9 cellular contexts compared by ENCODE assay signal in the genomic region with DNA sequence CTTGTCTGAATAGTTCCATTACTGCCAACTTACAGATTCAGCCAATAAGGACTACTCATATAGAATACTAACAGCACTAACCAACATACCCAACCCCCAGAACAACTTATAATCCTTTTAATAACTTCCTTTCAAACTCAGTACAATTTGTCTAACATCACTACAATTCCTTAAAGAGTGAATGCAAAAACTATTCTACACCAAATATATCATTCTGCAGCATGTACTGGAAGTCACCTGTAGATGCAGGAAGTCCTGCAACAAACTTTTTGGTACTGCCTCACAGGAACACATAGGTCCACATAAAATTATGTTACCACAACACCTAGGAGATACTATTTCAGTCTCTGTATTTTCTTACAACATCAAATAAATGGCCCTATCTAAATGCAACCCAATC. TPM values are rescaled to one million over a fixed set of nuclear protein-coding genes. Genes with fewer than 3 reads are reported as not detected.
DNase-seq lines count a peak whose midpoint lies in the region; ATAC-seq and TF ChIP-seq lines count a peak whose summit lies in the region.
"Had no signal": no experiment of that assay in that cellular context is flagged by ENCODE, and none has a peak within 500 bp of the region (broad histone marks: within the 10 kb centered on the region; RNA-seq: fewer than 3 reads in every experiment).

No MANE protein-coding gene starts in this region.

- H3K79me2 ChIP-seq in MM.1S (ENCODE audit: low read length): peaks cover 82% of the 10 kb centered on the region

- peaks cover 83% of the 10 kb centered on the region for H3F3A ChIP-seq in MM.1S (ENCODE audit: insufficient read depth, low read length)

- H3K9ac ChIP-seq in MM.1S (ENCODE audit: low read length): peak overlapping the region; percentile 99

- ATAC-seq in HG03520 (IDR thresholded peaks at IDR 0.05; ENCODE audit: unreplicated experiment): no peak
- ATAC-seq in HG02623 (IDR thresholded peaks at IDR 0.05; ENCODE audit: unreplicated experiment): no peak
- ATAC-seq in GM21737 (IDR thresholded peaks at IDR 0.05; ENCODE audit: unreplicated experiment): no peak

- H3K4me1 ChIP-seq in MM.1S (ENCODE audit: low read length) (peaks cover 54% of the 10 kb centered on the region), ectodermal cell (ENCODE audit: control insufficient read depth, insufficient read depth, low read length) (peaks cover 18% of the 10 kb centered on the region)

- peak overlapping the region; percentile 99 to 100 (median 100) for H3K27ac Mint-ChIP-seq in nephron

- no peak overlapping the region for H2AFZ ChIP-seq in MM.1S (ENCODE audit: low read length)

- peak overlapping the region; percentile 97 to 100 (median 99) for H3K4me3 Mint-ChIP-seq in nephron

- TF ChIP-seq CTCF in BJ (IDR thresholded peaks at IDR 0.05; ENCODE audit: insufficient read depth, low read depth, low read length) (no peak), MM.1S (IDR thresholded peaks at IDR 0.05; ENCODE audit: low read length) (no peak), nephron (IDR thresholded peaks at IDR 0.05; ENCODE audit: unreplicated experiment in 3 of 3) (no peak)

- H3K27me3 ChIP-seq in BJ (ENCODE audit: control insufficient read depth, insufficient read depth, low read length): no peaks in the 10 kb centered on the region
- no peaks in the 10 kb centered on the region for H3K27me3 ChIP-seq in MM.1S (replicated peaks; ENCODE audit: insufficient read depth, low read length)
- no peaks in the 10 kb centered on the region for H3K27me3 ChIP-seq in ectodermal cell (ENCODE audit: control insufficient read depth, insufficient read depth, low read length, poor library complexity, severe bottlenecking)

- CTCF ChIA-PET in BJ (lab: Yijun Ruan, JAX): no interaction called here

- H3K9me2 ChIP-seq in MM.1S (replicated peaks; ENCODE audit: insufficient read depth, low read length): no peaks in the 10 kb centered on the region

- peak overlapping the region; percentile 99 for H3K27ac ChIP-seq in MM.1S (ENCODE audit: low read length)
- H3K27ac ChIP-seq in ectodermal cell (ENCODE audit: insufficient read depth, low read depth, low read length, poor library complexity, severe bottlenecking): no peak overlapping the region

- peaks cover 62% of the 10 kb centered on the region for H4K20me1 ChIP-seq in MM.1S (ENCODE audit: insufficient read depth, low read length)

- DNase-seq in BJ (ENCODE audit: low read depth) (no peak), MM.1S (no peak), NCI-H2107 treated with DMSO at 0.1 percent for 48 hours (lab: John Stamatoyannopoulos, UW; ENCODE audit: unreplicated experiment) (no peak)
- DNase-seq: uterus had no signal

- H3K9me3 ChIP-seq in MM.1S (replicated peaks; ENCODE audit: insufficient read depth, low read length) (no peaks in the 10 kb centered on the region), ectodermal cell (ENCODE audit: control insufficient read depth, low read length) (no peaks in the 10 kb centered on the region)
- H3K9me3 ChIP-seq: uterus had no signal

- peak overlapping the region; percentile 96 for H3K4me2 ChIP-seq in MM.1S (ENCODE audit: low read depth, low read length)

- peaks cover 4% of the 10 kb centered on the region; the same call in 1 of the 2 replicates for H3K36me3 ChIP-seq in BJ (ENCODE audit: control insufficient read depth, insufficient read depth, low read length)
- H3K36me3 ChIP-seq in MM.1S (replicated peaks; ENCODE audit: insufficient read depth, low read length): peaks cover 52% of the 10 kb centered on the region
- peaks cover 24% of the 10 kb centered on the region for H3K36me3 ChIP-seq in ectodermal cell (ENCODE audit: control insufficient read depth, insufficient read depth, low read length)
- H3K36me3 ChIP-seq: uterus had no signal

- H3K9me3 Mint-ChIP-seq in nephron: no peaks in the 10 kb centered on the region

- H3K36me3 Mint-ChIP-seq in nephron (ENCODE audit: low read depth): peaks cover 57% of the 10 kb centered on the region

- POLR2A ChIA-PET in BJ (lab: Charles Lee): no interaction called here

- H3K4me3 ChIP-seq in BJ (ENCODE audit: low read depth, low read length) (peak overlapping the region; percentile 98), MM.1S (ENCODE audit: low read length) (peak overlapping the region; percentile 98), ectodermal cell (ENCODE audit: insufficient read depth, low read depth, low read length) (peak overlapping the region; percentile 95)

- H3K27me3 Mint-ChIP-seq in nephron (ENCODE audit: low read depth): no peaks in the 10 kb centered on the region

- H3K4me1 Mint-ChIP-seq in nephron: peaks cover 65% of the 10 kb centered on the region

RNA-seq across cellular contexts. Expression of gene CCNL1, which starts 2.1 kb away (rescaled TPM):
- polyA plus RNA-seq in BJ (2011; rRNA removed): 132 and 145 TPM in 2 replicates
- 98.4 and 126 TPM in 2 replicates for polyA minus RNA-seq in BJ (2011; rRNA and poly(A)+ RNA removed)
- 95.9 TPM for polyA plus RNA-seq in ectodermal cell (2013, experiment 1 of 4)
- polyA plus RNA-seq in ectodermal cell (2013, experiment 2 of 4): 102 TPM
- 98.9 TPM for polyA plus RNA-seq in ectodermal cell (2013, experiment 3 of 4)
- 101 TPM for polyA plus RNA-seq in ectodermal cell (2013, experiment 4 of 4)
